In the genomic region with DNA sequence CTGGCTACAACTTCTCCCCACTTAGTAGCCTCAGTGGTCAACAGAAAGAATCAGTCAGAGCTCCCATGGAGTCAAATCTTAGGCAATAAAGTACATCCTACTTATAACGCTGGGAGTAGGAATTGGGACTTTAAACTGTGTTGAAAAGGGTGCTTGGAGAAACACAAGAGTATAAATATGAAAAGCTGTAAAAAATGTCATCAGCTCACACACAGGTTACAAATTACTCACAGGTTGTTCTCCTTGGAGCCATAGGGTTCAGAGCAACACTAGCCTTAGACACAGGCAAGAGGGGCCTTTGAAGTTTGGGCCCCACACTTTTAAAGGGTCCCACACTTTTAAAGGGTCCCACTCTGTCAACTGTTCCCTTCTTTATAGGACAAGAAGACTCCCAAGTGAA, we compare ENCODE assay signal across 7 cellular contexts.
"Had no signal": no experiment of that assay in that cellular context is flagged by ENCODE, and none has a peak within 500 bp of the region (broad histone marks: within the 10 kb centered on the region; RNA-seq: fewer than 3 reads in every experiment).

No MANE protein-coding gene starts in this region.

- H3K27ac Mint-ChIP-seq: GM23338, IgD-negative memory B cell had no signal

- H3K4me2 ChIP-seq: GM23338 had no signal

- H3K9me3 Mint-ChIP-seq: GM23338, H9, IgD-negative memory B cell had no signal

- H2AFZ ChIP-seq: GM23338 had no signal

- H3K4me3 ChIP-seq: GM23338 had no signal

- H3K4me3 Mint-ChIP-seq: GM23338, H9, IgD-negative memory B cell had no signal

- H3K4me1 Mint-ChIP-seq: GM23338, H9 had no signal

- H3K27ac ChIP-seq: HL-60 had no signal

- ATAC-seq: GM23338, HepG2 had no signal

- DNase-seq: H9, HCEC 1CT, KBM-7 had no signal
